Comparison of ENCODE assay signal across 8 cellular contexts in the genomic region with DNA sequence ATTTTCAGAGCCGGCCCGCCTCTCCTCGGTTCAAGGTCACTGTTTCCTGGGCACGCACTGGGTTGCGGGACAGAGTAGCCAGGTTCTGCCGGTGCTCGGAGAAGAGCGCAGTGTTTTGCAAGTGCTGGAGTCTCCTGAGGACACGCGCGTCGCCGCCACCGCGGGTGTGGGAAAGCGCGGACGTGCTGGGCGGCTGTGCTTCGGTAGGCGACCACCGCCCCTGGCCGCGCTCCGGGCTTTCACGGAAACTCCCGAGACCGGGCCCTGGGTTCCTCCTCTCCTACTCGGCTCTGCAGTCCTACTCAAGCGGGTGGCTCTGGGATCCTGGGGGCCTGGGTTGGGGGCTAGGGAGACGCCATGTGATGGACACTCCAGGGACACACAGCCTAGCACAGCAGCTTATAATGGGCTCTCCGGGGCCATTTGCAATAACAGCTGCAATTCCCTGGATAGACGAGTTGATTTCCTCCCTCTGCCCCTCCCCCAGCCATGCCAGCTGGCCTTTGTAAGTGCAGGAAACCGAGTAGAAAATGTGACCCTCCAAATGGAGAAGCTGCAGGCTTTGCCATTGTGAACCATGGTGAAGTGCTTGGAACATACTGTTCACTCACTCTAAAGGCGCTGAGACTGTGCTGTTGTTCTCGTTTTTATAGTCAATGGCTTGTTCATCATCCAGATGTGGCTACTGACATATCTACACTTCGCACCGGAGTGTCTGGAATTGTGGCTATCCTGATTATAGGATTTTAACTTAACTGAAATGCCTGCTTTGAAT. TPM values are rescaled to one million over a fixed set of nuclear protein-coding genes. Genes with fewer than 3 reads are reported as not detected.
DNase-seq lines count a peak whose midpoint lies in the region; ATAC-seq and TF ChIP-seq lines count a peak whose summit lies in the region.

No MANE protein-coding gene starts in this region.

- peak overlapping the region; percentile 100 for H3K27ac ChIP-seq in CD8-positive, alpha-beta T cell (ENCODE audit: low read depth, low read length)
- H3K27ac ChIP-seq in angular gyrus (ENCODE audit: low read depth, low read length) = peak overlapping the region; percentile 68

- intact Hi-C loops in CD8-positive, alpha-beta T cell (cut with DNase I, micrococcal nuclease) = loop anchor here in 1 of 2 experiments (5.0 kb wide), 1 partner anchor 311 kb away; a partner anchor contains a TSS
- intact Hi-C loops in left colon (cut with DNase I, micrococcal nuclease) = no loop called here

- H3K36me3 Mint-ChIP-seq in CD8-positive, alpha-beta T cell = peaks cover 9% of the 10 kb centered on the region
- peaks cover 14% of the 10 kb centered on the region for H3K36me3 Mint-ChIP-seq in stimulated activated effector memory CD8-positive, alpha-beta T cell treated with anti-CD3 and anti-CD28 coated beads, Interleukin-12 subunit alpha, Interleukin-12 subunit beta, amount 100 ng/mL, for 72 hours

- H3K27me3 ChIP-seq in CD8-positive, alpha-beta T cell (ENCODE audit: insufficient read depth, low read length) = no peaks in the 10 kb centered on the region

- H3K9me3 ChIP-seq in CD8-positive, alpha-beta T cell (ENCODE audit: low read length) = no peaks in the 10 kb centered on the region

- H3K4me3 Mint-ChIP-seq in CD8-positive, alpha-beta T cell = peak overlapping the region; percentile 92
- peak overlapping the region; percentile 91 for H3K4me3 Mint-ChIP-seq in stimulated activated effector memory CD8-positive, alpha-beta T cell treated with anti-CD3 and anti-CD28 coated beads, Interleukin-12 subunit alpha, Interleukin-12 subunit beta, amount 100 ng/mL, for 72 hours

- no peak for ATAC-seq in CD8-positive, alpha-beta T cell
- ATAC-seq in left colon = peak; percentile 26
- ATAC-seq in stimulated activated effector memory CD8-positive, alpha-beta T cell treated with anti-CD3 and anti-CD28 coated beads, Interleukin-12 subunit alpha, Interleukin-12 subunit beta, amount 100 ng/mL, for 72 hours = no peak
- no peak for ATAC-seq in HG03280 (IDR thresholded peaks at IDR 0.05; ENCODE audit: unreplicated experiment)

- peaks cover 24% of the 10 kb centered on the region for H3K4me1 ChIP-seq in CD8-positive, alpha-beta T cell (ENCODE audit: insufficient read depth, low read length)

- no peak for TF ChIP-seq CTCF in CD8-positive, alpha-beta T cell (IDR thresholded peaks at IDR 0.05)

- peak overlapping the region; percentile 79 for H3K4me3 ChIP-seq in CD8-positive, alpha-beta T cell (ENCODE audit: low read depth, low read length)

- CTCF ChIA-PET in CD8-positive, alpha-beta T cell (lab: Charles Lee) = interaction anchor here (1.3 to 2.3 kb wide), 3 partner anchors 10 to 42 kb away, joined by 4 to 8 read pairs (median 5); no protein-coding TSS in a partner anchor

- H3K36me3 ChIP-seq in CD8-positive, alpha-beta T cell (ENCODE audit: insufficient read depth, low read length) = no peaks in the 10 kb centered on the region

- POLR2A ChIA-PET in CD8-positive, alpha-beta T cell (lab: Charles Lee) = interaction anchor here (1.5 to 1.9 kb wide), 2 partner anchors 10 to 12 kb away, joined by 4 to 16 read pairs; a partner anchor contains a TSS

- no peaks in the 10 kb centered on the region for H3K9me3 Mint-ChIP-seq in CD8-positive, alpha-beta T cell
- no peaks in the 10 kb centered on the region for H3K9me3 Mint-ChIP-seq in stimulated activated effector memory CD8-positive, alpha-beta T cell treated with anti-CD3 and anti-CD28 coated beads, Interleukin-12 subunit alpha, Interleukin-12 subunit beta, amount 100 ng/mL, for 72 hours

- peak overlapping the region; percentile 95 for H3K27ac Mint-ChIP-seq in CD8-positive, alpha-beta T cell
- peak overlapping the region; percentile 88 for H3K27ac Mint-ChIP-seq in stimulated activated effector memory CD8-positive, alpha-beta T cell treated with anti-CD3 and anti-CD28 coated beads, Interleukin-12 subunit alpha, Interleukin-12 subunit beta, amount 100 ng/mL, for 72 hours

- H3K4me1 Mint-ChIP-seq in CD8-positive, alpha-beta T cell (ENCODE audit: low read depth) = peaks cover 32% of the 10 kb centered on the region
- peaks cover 26% of the 10 kb centered on the region for H3K4me1 Mint-ChIP-seq in stimulated activated effector memory CD8-positive, alpha-beta T cell treated with anti-CD3 and anti-CD28 coated beads, Interleukin-12 subunit alpha, Interleukin-12 subunit beta, amount 100 ng/mL, for 72 hours

- no peaks in the 10 kb centered on the region for H3K27me3 Mint-ChIP-seq in CD8-positive, alpha-beta T cell (ENCODE audit: low read depth)

- DNase-seq in CD8-positive, alpha-beta T cell = peak in 2 of 7 experiments; percentile 2 to 12
- peak; percentile 50 for DNase-seq in NCI-H2029 treated with DMSO at 0.1 percent for 48 hours (lab: John Stamatoyannopoulos, UW)
- DNase-seq in left colon = peak; percentile 45 to 48
- no peak for DNase-seq in stimulated activated effector memory CD8-positive, alpha-beta T cell treated with anti-CD3 and anti-CD28 coated beads, Interleukin-12 subunit alpha, Interleukin-12 subunit beta, amount 100 ng/mL, for 72 hours (ENCODE audit: low spot score in 2 of 2)
- no peak for DNase-seq in NCI-H2081 treated with DMSO at 0.1 percent for 48 hours (lab: John Stamatoyannopoulos, UW)
- DNase-seq in mesenteric fat pad (ENCODE audit: low spot score) = no peak

RNA-seq across cellular contexts. Expression of a gene that starts 2.1 kb away (rescaled TPM):
- total RNA-seq in CD8-positive, alpha-beta T cell = 10 to 100 TPM; 39.6 to 40.2 TPM
- total RNA-seq in left colon = 10 to 100 TPM in 1 of 2 donors, 1 to 10 TPM in 1; 6.9 to 10.5 TPM
- 8.2 TPM for total RNA-seq in mesenteric fat pad

RNA-seq across cellular contexts. Expression of a gene that starts 13.3 kb away (rescaled TPM):
- total RNA-seq in CD8-positive, alpha-beta T cell = 10 to 100 TPM; 20.8 to 22.3 TPM
- total RNA-seq in left colon (10 to 100 TPM; 41.4 to 43.9 TPM), mesenteric fat pad (8.4 TPM)

RNA-seq across cellular contexts. Expression of a gene that starts 28.8 kb away (rescaled TPM):
- 1 to 10 TPM; 5.7 to 6.4 TPM for total RNA-seq in CD8-positive, alpha-beta T cell
- 1 to 10 TPM; 6.4 to 6.8 TPM for total RNA-seq in left colon
- 7.9 TPM for total RNA-seq in mesenteric fat pad

Comparison
In these comparisons a context has a peak if more than half of its experiments do, and no peak if none do; other contexts are left out.
1. DNase-seq: peak in NCI-H2029 treated with DMSO at 0.1 percent for 48 hours (single experiment) and left colon (2 of 2); none in stimulated activated effector memory CD8-positive, alpha-beta T cell treated with anti-CD3 and anti-CD28 coated beads, Interleukin-12 subunit alpha, Interleukin-12 subunit beta, amount 100 ng/mL, for 72 hours (0 of 2), NCI-H2081 treated with DMSO at 0.1 percent for 48 hours (single experiment) and mesenteric fat pad (single experiment).